ENCODE assay signal across 11 cellular contexts in genomic region chr1:165581926-165582325, GRCh38. TPM values are rescaled to one million over a fixed set of nuclear protein-coding genes. Genes with fewer than 3 reads are reported as not detected.
"Had no signal": no experiment of that assay in that cellular context is flagged by ENCODE, and none has a peak within 500 bp of the region (broad histone marks: within the 10 kb centered on the region; RNA-seq: fewer than 3 reads in every experiment).

No MANE protein-coding gene starts in this region.

- H3K4me1 ChIP-seq: HAP-1 had no signal

- H3K4me2 ChIP-seq: GM23338 had no signal

- H3K27ac ChIP-seq: GM23248 had no signal

- H3K36me3 ChIP-seq: HAP-1 had no signal

- H3K9me3 ChIP-seq: HAP-1 had no signal

- H3K9ac ChIP-seq: GM23248 had no signal

- H3K4me3 ChIP-seq: GM23248, GM23338, HAP-1 had no signal

- DNase-seq: GM23248, GOT3, H7, H9, HCEC 1CT, HFFc6 had no signal

- ATAC-seq: GM23338, HCT116 had no signal

- H2AFZ ChIP-seq: GM23248, GM23338 had no signal

RNA-seq across cellular contexts. Expression of gene LRRC52, which starts 38.1 kb away (rescaled TPM):
- total RNA-seq: GM23248, GM23338, H1, H4, H7, H9, HFFc6 had no signal
- polyA plus RNA-seq: GM23248, GM23338 had no signal
